7 cellular contexts compared by ENCODE assay signal in the genomic region with DNA sequence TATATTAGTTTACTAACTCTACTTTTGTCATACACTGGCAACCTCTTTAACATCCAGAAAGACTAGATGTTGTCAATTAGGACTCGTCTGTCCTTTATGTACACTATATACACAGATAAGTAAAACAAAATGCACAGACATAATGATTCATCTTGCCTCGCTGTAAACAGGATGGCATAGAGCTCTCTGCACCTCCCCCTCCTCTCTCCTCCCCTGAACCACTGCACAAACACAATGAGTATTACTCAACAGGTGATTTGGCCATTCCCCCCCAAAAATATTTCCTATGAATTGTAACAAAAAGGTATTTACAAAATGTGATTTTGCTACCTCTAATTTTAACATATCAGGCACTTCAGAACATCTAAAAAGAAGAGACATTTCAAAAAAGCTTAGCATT.
DNase-seq lines count a peak whose midpoint lies in the region; ATAC-seq and TF ChIP-seq lines count a peak whose summit lies in the region.
"Not testable (repeated sequence)": the region's sequence is repeated elsewhere in the genome, so short reads cannot be mapped to it uniquely, and the experiment has no call there.

No MANE protein-coding gene starts in this region.

- H3K4me1 ChIP-seq in OCI-LY1 (ENCODE audit: insufficient read depth, low read length, severe bottlenecking), result peaks cover 19% of the 10 kb centered on the region
- not testable (repeated sequence) for H3K4me1 ChIP-seq in mucosa of rectum (ENCODE audit: control insufficient read depth in 2 of 2, insufficient read depth in 2 of 2, low read length in 2 of 2)
- H3K4me1 ChIP-seq in gastrocnemius medialis, result peaks cover 27 to 34% of the 10 kb centered on the region in 2 donors

- CTCF ChIA-PET in activated CD8-positive, alpha-beta T cell treated with anti-CD3 and anti-CD28 coated beads, Interleukin-2, amount 10 ng/mL, durations not matched to agents 7 days and 5 days (lab: Charles Lee), result not testable (repeated sequence)

- peaks cover 13% of the 10 kb centered on the region for H3K36me3 ChIP-seq in OCI-LY1 (ENCODE audit: insufficient read depth, low read length)
- not testable (repeated sequence) for H3K36me3 ChIP-seq in mucosa of rectum (ENCODE audit: control insufficient read depth in 2 of 2, insufficient read depth in 2 of 2, low read length in 2 of 2); gastrocnemius medialis

- H3K36me3 Mint-ChIP-seq in activated CD8-positive, alpha-beta T cell treated with anti-CD3 and anti-CD28 coated beads, Interleukin-2, amount 10 ng/mL, durations not matched to agents 7 days and 5 days (ENCODE audit: low read depth), result peaks cover 40% of the 10 kb centered on the region
- H3K36me3 Mint-ChIP-seq in glutamatergic neuron (ENCODE audit: unreplicated experiment), result not testable (repeated sequence)

- peaks cover 28% of the 10 kb centered on the region for H3K79me2 ChIP-seq in OCI-LY1 (ENCODE audit: insufficient read depth, low read length)

- not testable (repeated sequence) for H4K20me1 ChIP-seq in OCI-LY1 (ENCODE audit: insufficient read depth, low read length)

- H3K4me3 ChIP-seq in GM12864 (ENCODE audit: low read depth, low read length) (peak overlapping the region; percentile 53), OCI-LY1 (ENCODE audit: low read depth, low read length, poor library complexity, severe bottlenecking) (peak overlapping the region; percentile 92), cardiac fibroblast (replicated peaks in 1 of 2; ENCODE audit: low read depth in 2 of 2, low read length in 2 of 2) (peak overlapping the region; percentile 37 to 48), mucosa of rectum (ENCODE audit: low read length in 2 of 2) (peak overlapping the region; percentile 46 to 82), gastrocnemius medialis (peak overlapping the region; percentile 95 to 100 (median 98))

- not testable (repeated sequence) for TF ChIP-seq CTCF in GM12864 (IDR thresholded peaks at IDR 0.05; ENCODE audit: low read depth, low read length, missing control alignments); OCI-LY1 (IDR thresholded peaks at IDR 0.05; ENCODE audit: low read length); cardiac fibroblast (IDR thresholded peaks at IDR 0.05; ENCODE audit: low read depth, low read length); glutamatergic neuron (IDR thresholded peaks at IDR 0.05; ENCODE audit: partially characterized antibody, unreplicated experiment); gastrocnemius medialis (IDR thresholded peaks at IDR 0.05 in 4 of 5, conservative IDR thresholded peaks at IDR 0.05 in 1 of 5)

- H3K4me1 Mint-ChIP-seq in activated CD8-positive, alpha-beta T cell treated with anti-CD3 and anti-CD28 coated beads, Interleukin-2, amount 10 ng/mL, durations not matched to agents 7 days and 5 days (ENCODE audit: low read depth), result peaks cover 32% of the 10 kb centered on the region
- peaks cover 19% of the 10 kb centered on the region for H3K4me1 Mint-ChIP-seq in glutamatergic neuron (ENCODE audit: low read depth, unreplicated experiment)

- not testable (repeated sequence) for H3K27me3 ChIP-seq in OCI-LY1 (ENCODE audit: insufficient read depth, low read length); mucosa of rectum (ENCODE audit: control insufficient read depth in 2 of 2, insufficient read depth in 2 of 2, low read length in 2 of 2); gastrocnemius medialis

- TF ChIP-seq POLR2A in gastrocnemius medialis (IDR thresholded peaks at IDR 0.05), result not testable (repeated sequence)

- peak overlapping the region; percentile 97; the same call in 1 of the 2 replicates for H3K9ac ChIP-seq in OCI-LY1 (ENCODE audit: low read length)
- H3K9ac ChIP-seq in mucosa of rectum (ENCODE audit: low read depth in 1 of 2, low read length in 2 of 2), result peak overlapping the region in 1 of 2 donors; percentile 43

- in situ Hi-C loops in gastrocnemius medialis (cut with MboI; ENCODE audit: low sequenced_read_pairs in 4 of 4), result not testable (repeated sequence)

- peak overlapping the region; percentile 63 for H3K4me2 ChIP-seq in OCI-LY1 (ENCODE audit: low read length)

- not testable (repeated sequence) for DNase-seq in GM12864 (ENCODE audit: low read depth); activated CD8-positive, alpha-beta T cell treated with anti-CD3 and anti-CD28 coated beads, Interleukin-2, amount 10 ng/mL, durations not matched to agents 7 days and 5 days; cardiac fibroblast (ENCODE audit: low read depth in 2 of 2); glutamatergic neuron; gastrocnemius medialis

- peak overlapping the region; percentile 89 for H3K27ac Mint-ChIP-seq in activated CD8-positive, alpha-beta T cell treated with anti-CD3 and anti-CD28 coated beads, Interleukin-2, amount 10 ng/mL, durations not matched to agents 7 days and 5 days
- H3K27ac Mint-ChIP-seq in glutamatergic neuron (ENCODE audit: unreplicated experiment), result peak overlapping the region; percentile 75

- ATAC-seq in activated CD8-positive, alpha-beta T cell treated with anti-CD3 and anti-CD28 coated beads, Interleukin-2, amount 10 ng/mL, durations not matched to agents 7 days and 5 days; gastrocnemius medialis: not testable (repeated sequence)

- not testable (repeated sequence) for H3K9me3 ChIP-seq in OCI-LY1 (ENCODE audit: low read length); mucosa of rectum (ENCODE audit: control insufficient read depth in 2 of 2, low read length in 2 of 2); gastrocnemius medialis

- H3K27ac ChIP-seq in OCI-LY1 (ENCODE audit: low read depth, low read length, poor library complexity, severe bottlenecking); mucosa of rectum (ENCODE audit: low read depth in 2 of 2, low read length in 2 of 2): not testable (repeated sequence)
- peak overlapping the region; percentile 96 to 100 (median 98) for H3K27ac ChIP-seq in gastrocnemius medialis

- intact Hi-C loops in gastrocnemius medialis (cut with DNase I; ENCODE audit: low total_unique reads), result not testable (repeated sequence)

- H3K9me2 ChIP-seq in OCI-LY1 (ENCODE audit: low read depth, low read length), result not testable (repeated sequence)

- not testable (repeated sequence) for H2AFZ ChIP-seq in OCI-LY1 (ENCODE audit: low read length)

- H3K27me3 Mint-ChIP-seq in activated CD8-positive, alpha-beta T cell treated with anti-CD3 and anti-CD28 coated beads, Interleukin-2, amount 10 ng/mL, durations not matched to agents 7 days and 5 days (ENCODE audit: low read depth); glutamatergic neuron (ENCODE audit: unreplicated experiment): not testable (repeated sequence)

- POLR2A ChIA-PET in activated CD8-positive, alpha-beta T cell treated with anti-CD3 and anti-CD28 coated beads, Interleukin-2, amount 10 ng/mL, durations not matched to agents 7 days and 5 days (lab: Charles Lee), result interaction anchor here (0.6 to 3.4 kb wide), 4 partner anchors 21 to 596 kb away, joined by 3 to 15 read pairs (median 3); a partner anchor contains a TSS

- H3K9me3 Mint-ChIP-seq in activated CD8-positive, alpha-beta T cell treated with anti-CD3 and anti-CD28 coated beads, Interleukin-2, amount 10 ng/mL, durations not matched to agents 7 days and 5 days (ENCODE audit: insufficient read depth); glutamatergic neuron (ENCODE audit: unreplicated experiment): not testable (repeated sequence)

- not testable (repeated sequence) for H3F3A ChIP-seq in OCI-LY1 (ENCODE audit: insufficient read depth, low read length)

- H3K4me3 Mint-ChIP-seq in activated CD8-positive, alpha-beta T cell treated with anti-CD3 and anti-CD28 coated beads, Interleukin-2, amount 10 ng/mL, durations not matched to agents 7 days and 5 days, result peak overlapping the region; percentile 91
- H3K4me3 Mint-ChIP-seq in glutamatergic neuron (ENCODE audit: unreplicated experiment), result peak overlapping the region; percentile 95

Comparison
In these comparisons a context has a peak if more than half of its experiments do, and no peak if none do; other contexts are left out.
1. H3K4me3 ChIP-seq: peak in every context shown above with its lines; median percentile 98 in gastrocnemius medialis; 92 in OCI-LY1; 64 in mucosa of rectum; 53 in GM12864; 42 in cardiac fibroblast.